Comparison of ENCODE assay signal across 19 cellular contexts in the genomic region with DNA sequence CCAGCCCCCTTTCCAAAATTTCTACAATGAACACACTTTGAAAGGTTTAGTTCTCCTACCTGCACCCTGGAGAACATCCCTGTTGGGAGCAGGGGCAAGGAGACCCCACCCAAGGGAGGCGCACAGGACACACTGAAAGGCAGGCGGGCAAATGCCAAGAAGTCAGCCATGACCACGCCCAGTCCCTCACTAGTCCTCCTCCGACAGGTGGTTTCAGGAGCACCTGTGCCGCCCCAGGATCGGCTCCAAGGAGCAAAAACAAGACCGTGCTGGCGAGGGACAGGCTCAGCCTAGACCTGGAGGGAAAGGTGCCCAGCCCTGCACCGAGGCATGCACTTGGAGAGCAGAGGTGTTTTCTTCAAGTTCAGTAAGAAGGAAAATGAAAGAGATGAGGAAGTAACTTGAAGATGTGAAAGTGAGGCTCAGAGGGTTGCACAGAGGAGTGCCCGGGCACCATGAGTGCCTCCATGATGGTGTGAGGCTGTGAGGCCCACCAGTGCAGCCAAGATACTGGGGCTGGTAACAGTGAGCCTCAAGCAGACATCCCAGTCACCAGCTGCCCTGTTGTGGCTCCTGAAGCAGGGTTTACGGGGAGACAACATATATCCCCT. TPM values are rescaled to one million over a fixed set of nuclear protein-coding genes. Genes with fewer than 3 reads are reported as not detected.
A peak's percentile ranks its signal among the peaks of the same experiment; 100 is the strongest.
DNase-seq lines count a peak whose midpoint lies in the region; TF ChIP-seq lines count a peak whose summit lies in the region.
"Had no signal": no experiment of that assay in that cellular context is flagged by ENCODE, and none has a peak within 500 bp of the region (broad histone marks: within the 10 kb centered on the region; RNA-seq: fewer than 3 reads in every experiment).

No MANE protein-coding gene starts in this region.

- no peaks in the 10 kb centered on the region for H3K27me3 Mint-ChIP-seq in IgD-negative memory B cell
- no peaks in the 10 kb centered on the region for H3K27me3 Mint-ChIP-seq in activated naive CD8-positive, alpha-beta T cell treated with anti-CD3 and anti-CD28 coated beads for 36 hours

- peak overlapping the region; percentile 51 to 78 (median 63) for H3K27ac Mint-ChIP-seq in IgD-negative memory B cell
- H3K27ac Mint-ChIP-seq in activated naive CD8-positive, alpha-beta T cell treated with anti-CD3 and anti-CD28 coated beads for 36 hours, result peak overlapping the region; percentile 50

- H3K9me3 ChIP-seq in neutrophil, result no peaks in the 10 kb centered on the region
- H3K9me3 ChIP-seq: MG63, transverse colon had no signal

- H3K27ac ChIP-seq in neutrophil, result peak overlapping the region; percentile 71
- H3K27ac ChIP-seq: hepatocyte, transverse colon had no signal

- no peak overlapping the region for H3K4me3 ChIP-seq in neutrophil (ENCODE audit: low read depth in 1 of 2, low read length in 1 of 2)
- H3K4me3 ChIP-seq: hepatocyte, MG63, transverse colon had no signal

- H3K4me3 Mint-ChIP-seq in IgD-negative memory B cell, result peak overlapping the region in 2 of 4 donors; percentile 84 to 88
- H3K4me3 Mint-ChIP-seq in activated naive CD8-positive, alpha-beta T cell treated with anti-CD3 and anti-CD28 coated beads for 36 hours, result no peak overlapping the region

- H3K4me1 ChIP-seq in neutrophil (ENCODE audit: control insufficient read depth in 1 of 2, insufficient read depth in 1 of 2, low read depth in 1 of 2, low read length in 1 of 2), result peaks cover 0 to 9% of the 10 kb centered on the region in 2 experiments
- H3K4me1 ChIP-seq: transverse colon had no signal

- H3K4me1 Mint-ChIP-seq in IgD-negative memory B cell, result peaks cover 30 to 47% (median 38%) of the 10 kb centered on the region in 3 donors
- H3K4me1 Mint-ChIP-seq in activated naive CD8-positive, alpha-beta T cell treated with anti-CD3 and anti-CD28 coated beads for 36 hours, result peaks cover 13% of the 10 kb centered on the region

- no peak for TF ChIP-seq CTCF in neutrophil (IDR thresholded peaks at IDR 0.05)

- no peaks in the 10 kb centered on the region for H3K27me3 ChIP-seq in neutrophil
- H3K27me3 ChIP-seq: hepatocyte, MG63, transverse colon had no signal

- H3K36me3 ChIP-seq in neutrophil, result peaks cover 59% of the 10 kb centered on the region

- no peaks in the 10 kb centered on the region for H3K9me3 Mint-ChIP-seq in IgD-negative memory B cell
- H3K9me3 Mint-ChIP-seq in activated naive CD8-positive, alpha-beta T cell treated with anti-CD3 and anti-CD28 coated beads for 36 hours, result no peaks in the 10 kb centered on the region

- H3K36me3 Mint-ChIP-seq in IgD-negative memory B cell, result peaks cover 6% of the 10 kb centered on the region
- peaks cover 13% of the 10 kb centered on the region for H3K36me3 Mint-ChIP-seq in activated naive CD8-positive, alpha-beta T cell treated with anti-CD3 and anti-CD28 coated beads for 36 hours

- DNase-seq in NOMO-1 treated with DMSO at 0.1 percent for 48 hours (lab: John Stamatoyannopoulos, UW; ENCODE audit: unreplicated experiment), result peak; percentile 17
- no peak for DNase-seq in NOMO-1 treated with dmso at 0.1 percent for 144 hours (lab: John Stamatoyannopoulos, UW; ENCODE audit: unreplicated experiment)
- no peak for DNase-seq in activated naive CD8-positive, alpha-beta T cell treated with anti-CD3 and anti-CD28 coated beads for 36 hours
- no peak for DNase-seq in HCEC 1CT
- DNase-seq in NCI-H2081 treated with DMSO at 0.1 percent for 48 hours (lab: John Stamatoyannopoulos, UW), result no peak
- DNase-seq in GM03348 (ENCODE audit: low spot score), result no peak
- DNase-seq: 8988T; C1 segment of cervical spinal cord; effector CD8-positive, alpha-beta T cell; MG63; midbrain; NCI-H187 treated with DMSO at 0.1 percent for 48 hours; NCI-H526; stimulated activated CD4-positive, alpha-beta T cell treated with anti-CD3 and anti-CD28 coated beads, Interleukin-4, amount 100 ng/mL, for 1 hour; stimulated activated CD8-positive, alpha-beta memory T cell treated with anti-CD3 and anti-CD28 coated beads, Interleukin-4, amount 100 ng/mL, for 48 hours; transverse colon had no signal

RNA-seq across cellular contexts. Expression of a gene that starts 19.6 kb away (rescaled TPM):
- 55.6 TPM for polyA plus RNA-seq in IgD-negative memory B cell
- total RNA-seq in activated naive CD8-positive, alpha-beta T cell treated with anti-CD3 and anti-CD28 coated beads for 36 hours, result 10 to 100 TPM; 74.7 to 77.1 TPM
